ENCODE assay signal across 37 cellular contexts in genomic region chr4:154495867-154496266, GRCh38. TPM values are rescaled to one million over a fixed set of nuclear protein-coding genes. Genes with fewer than 3 reads are reported as not detected.
"Had no signal": no experiment of that assay in that cellular context is flagged by ENCODE, and none has a peak within 500 bp of the region (broad histone marks: within the 10 kb centered on the region; RNA-seq: fewer than 3 reads in every experiment).

No MANE protein-coding gene starts in this region.

- FAIRE-seq: astrocyte, bronchial epithelial cell had no signal

- H3K9me3 ChIP-seq: adrenal gland, ascending aorta, body of pancreas, breast epithelium had no signal

- H3K36me3 ChIP-seq: adrenal gland, ascending aorta, brain microvascular endothelial cell, breast epithelium, cardiac muscle cell had no signal

- H3K27ac ChIP-seq: adrenal gland, ascending aorta, body of pancreas, brain microvascular endothelial cell, breast epithelium, cardiac muscle cell had no signal

- H3K27me3 ChIP-seq: adrenal gland had no signal

- H3K4me1 ChIP-seq: ascending aorta had no signal

- ATAC-seq: activated naive CD4-positive, alpha-beta T cell treated with anti-CD3 and anti-CD28 coated beads, Interleukin-2, amount 50 U/mL, for 72 hours; activated naive CD8-positive, alpha-beta T cell treated with anti-CD3 and anti-CD28 coated beads, Interleukin-2, amount 50 U/mL, for 24 hours; activated T-cell treated with anti-CD3 and anti-CD28 coated beads, Interleukin-2, amount 50 U/mL, for 4 hours; activated T-cell treated with anti-CD3 and anti-CD28 coated beads, Interleukin-2, amount 50 U/mL, for 72 hours; activated T-helper 17 cell treated with anti-CD3 and anti-CD28 coated beads, Interleukin-2, amount 50 U/mL, for 72 hours; body of pancreas had no signal

- H3K4me3 ChIP-seq: adrenal gland, ascending aorta, body of pancreas, breast epithelium, cardiac muscle cell had no signal

- DNase-seq: activated effector memory CD4-positive, alpha-beta T cell treated with anti-CD3 and anti-CD28 coated beads, Interleukin-2, amount 50 U/mL, for 16 hours; activated effector memory CD4-positive, alpha-beta T cell treated with Interleukin-2 at 50 U/mL for 16 hours; activated gamma-delta T cell; activated gamma-delta T cell treated with Interleukin-2 at 50 U/mL for 16 hours; activated naive CD4-positive, alpha-beta T cell; activated naive CD4-positive, alpha-beta T cell treated with anti-CD3 and anti-CD28 coated beads for 36 hours; activated naive CD4-positive, alpha-beta T cell treated with anti-CD3 and anti-CD28 coated beads, Interleukin-2, amount 10 ng/mL, durations not matched to agents 7 days and 5 days; activated naive CD4-positive, alpha-beta T cell treated with anti-CD3 and anti-CD28 coated beads, Interleukin-2, amount 50 U/mL, for 16 hours; activated naive CD4-positive, alpha-beta T cell treated with Interleukin-2 at 50 U/mL for 16 hours; activated naive CD8-positive, alpha-beta T cell treated with anti-CD3 and anti-CD28 coated beads for 36 hours; activated naive CD8-positive, alpha-beta T cell treated with anti-CD3 and anti-CD28 coated beads, Interleukin-2, amount 10 ng/mL, durations not matched to agents 7 days and 5 days; activated naive CD8-positive, alpha-beta T cell treated with anti-CD3 and anti-CD28 coated beads, Interleukin-2, amount 50 U/mL, for 24 hours; activated T-cell treated with anti-CD3 and anti-CD28 coated beads, Interleukin-2, amount 50 U/mL, for 24 hours; activated T-cell treated with anti-CD3 and anti-CD28 coated beads, Interleukin-2, amount 50 U/mL, for 4 hours; activated T-cell treated with anti-CD3 and anti-CD28 coated beads, Interleukin-2, amount 50 U/mL, for 48 hours; activated T-cell treated with anti-CD3 and anti-CD28 coated beads, Interleukin-2, amount 50 U/mL, for 72 hours; adrenal gland; amniotic stem cell; amygdala; anterior cingulate cortex; aorta; body of pancreas; brain microvascular endothelial cell; caudate nucleus; central memory CD4-positive, alpha-beta T cell; cerebellar nuclear complex had no signal

RNA-seq across cellular contexts. Expression of gene DCHS2, which starts 4.3 kb away (rescaled TPM):
- total RNA-seq: activated naive CD4-positive, alpha-beta T cell treated with anti-CD3 and anti-CD28 coated beads for 36 hours; activated naive CD4-positive, alpha-beta T cell treated with anti-CD3 and anti-CD28 coated beads, Interleukin-2, amount 50 U/mL, for 72 hours; activated naive CD8-positive, alpha-beta T cell treated with anti-CD3 and anti-CD28 coated beads for 36 hours; activated T-cell treated with anti-CD3 and anti-CD28 coated beads, Interleukin-2, amount 50 U/mL, for 72 hours; activated T-helper 1 cell treated with anti-CD3 and anti-CD28 coated beads, Interleukin-12 subunit alpha, Interleukin-12 subunit beta, Interleukin-2, Interleukin-4 antibody, amounts not matched to agents 30 ng/mL and 10 ng/mL and 1 ng/mL, durations not matched to agents 14 hours and 24 hours and 36 hours; activated T-helper 17 cell treated with anti-CD3 and anti-CD28 coated beads, Interleukin-2, amount 50 U/mL, for 72 hours; activated T-helper 2 cell treated with anti-CD3 and anti-CD28 coated beads, Interferon-gamma antibody, Interleukin-2, Interleukin-4, amounts not matched to agents 10 μg/mL and 5 μg/mL and 100 μg/mL, durations not matched to agents 14 hours and 24 hours and 36 hours; ascending aorta; bronchial epithelial cell; cardiac septum; chondrocyte had no signal
- polyA plus RNA-seq: cardiac muscle cell had no signal
